In the genomic region with DNA sequence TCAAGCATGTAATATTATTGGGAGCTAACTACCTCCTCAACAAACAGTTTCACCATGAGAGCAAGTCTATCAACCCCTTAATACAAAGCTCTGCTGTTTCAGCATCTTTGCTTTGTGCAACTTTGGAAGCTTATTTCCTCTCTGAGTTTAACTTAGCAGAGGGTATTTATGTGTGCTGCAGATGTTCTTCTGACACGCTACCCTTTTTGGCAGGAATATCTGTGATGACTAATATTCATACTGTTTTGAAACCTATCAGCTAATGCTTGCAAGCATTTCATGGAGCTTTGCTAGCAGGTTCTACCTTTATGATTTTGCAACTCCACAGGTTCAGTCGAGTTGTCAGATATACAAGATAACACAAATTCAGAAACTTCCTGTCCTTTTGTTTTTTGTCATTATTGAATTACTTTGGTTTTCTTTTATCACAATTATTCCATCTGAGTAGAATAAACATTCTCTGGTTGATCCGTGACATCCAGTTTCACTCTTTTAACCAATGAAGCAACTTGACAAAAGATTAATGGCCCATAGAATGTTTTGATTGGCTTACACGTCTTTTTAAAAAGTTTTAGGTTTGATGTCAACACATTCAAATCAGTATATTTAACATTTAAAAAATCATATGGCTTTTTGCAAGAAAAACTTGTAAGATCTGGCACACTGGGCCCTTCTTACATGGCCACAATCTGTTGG, we compare ENCODE assay signal across 8 cellular contexts. TPM values are rescaled to one million over a fixed set of nuclear protein-coding genes. Genes with fewer than 3 reads are reported as not detected.
A peak's percentile ranks its signal among the peaks of the same experiment; 100 is the strongest.
DNase-seq lines count a peak whose midpoint lies in the region; ATAC-seq and TF ChIP-seq lines count a peak whose summit lies in the region.

No MANE protein-coding gene starts in this region.

- ATAC-seq in HG03442 (IDR thresholded peaks at IDR 0.05; ENCODE audit: unreplicated experiment), result peak; percentile 59
- no peak for ATAC-seq in activated CD8-positive, alpha-beta T cell treated with anti-CD3 and anti-CD28 coated beads for 36 hours

- peaks cover 3% of the 10 kb centered on the region for H3K36me3 Mint-ChIP-seq in activated naive CD4-positive, alpha-beta T cell treated with anti-CD3 and anti-CD28 coated beads, Interleukin-2, amount 10 ng/mL, durations not matched to agents 7 days and 5 days
- H3K36me3 Mint-ChIP-seq in activated naive CD4-positive, alpha-beta T cell treated with anti-CD3 and anti-CD28 coated beads for 36 hours (ENCODE audit: low read depth), result no peaks in the 10 kb centered on the region
- peaks cover 7% of the 10 kb centered on the region for H3K36me3 Mint-ChIP-seq in dendritic cell treated with granulocyte-macrophage colony-stimulating factor and Interleukin-4, amounts not matched to agents 40 ng/mL and 50 ng/mL, for 4 days (ENCODE audit: low read depth)
- no peaks in the 10 kb centered on the region for H3K36me3 Mint-ChIP-seq in activated CD8-positive, alpha-beta T cell treated with anti-CD3 and anti-CD28 coated beads for 36 hours (ENCODE audit: low read depth)

- H3K4me1 Mint-ChIP-seq in activated naive CD4-positive, alpha-beta T cell treated with anti-CD3 and anti-CD28 coated beads, Interleukin-2, amount 10 ng/mL, durations not matched to agents 7 days and 5 days, result peaks cover 65% of the 10 kb centered on the region
- H3K4me1 Mint-ChIP-seq in activated naive CD4-positive, alpha-beta T cell treated with anti-CD3 and anti-CD28 coated beads for 36 hours (ENCODE audit: low read depth), result peaks cover 52% of the 10 kb centered on the region
- peaks cover 51% of the 10 kb centered on the region for H3K4me1 Mint-ChIP-seq in dendritic cell treated with granulocyte-macrophage colony-stimulating factor and Interleukin-4, amounts not matched to agents 40 ng/mL and 50 ng/mL, for 4 days (ENCODE audit: low read depth)
- peaks cover 43% of the 10 kb centered on the region for H3K4me1 Mint-ChIP-seq in activated CD8-positive, alpha-beta T cell treated with anti-CD3 and anti-CD28 coated beads for 36 hours (ENCODE audit: low read depth)

- CTCF ChIA-PET in activated naive CD4-positive, alpha-beta T cell treated with anti-CD3 and anti-CD28 coated beads, Interleukin-2, amount 10 ng/mL, durations not matched to agents 7 days and 5 days (lab: Charles Lee), result interaction anchor here (0.8 to 1.9 kb wide), 3 partner anchors 75 to 125 kb away, joined by 3 to 6 read pairs (median 3); a partner anchor contains a TSS
- CTCF ChIA-PET in activated naive CD4-positive, alpha-beta T cell treated with anti-CD3 and anti-CD28 coated beads for 36 hours (lab: Charles Lee), result no interaction called here
- CTCF ChIA-PET in activated CD8-positive, alpha-beta T cell treated with anti-CD3 and anti-CD28 coated beads for 36 hours (lab: Charles Lee), result interaction anchor here (1.2 to 1.3 kb wide), 2 partner anchors 125 to 166 kb away, joined by 3 read pairs; no protein-coding TSS in a partner anchor

- no peak for TF ChIP-seq CTCF in activated CD8-positive, alpha-beta T cell treated with anti-CD3 and anti-CD28 coated beads for 36 hours (IDR thresholded peaks at IDR 0.05)

- intact Hi-C loops in activated naive CD4-positive, alpha-beta T cell treated with anti-CD3 and anti-CD28 coated beads for 36 hours (cut with micrococcal nuclease), result loop anchor here (2.0 to 5.0 kb wide), 3 partner anchors 313 to 789 kb away; no protein-coding TSS in a partner anchor
- intact Hi-C loops in dendritic cell treated with granulocyte-macrophage colony-stimulating factor and Interleukin-4, amounts not matched to agents 40 ng/mL and 50 ng/mL, for 4 days (cut with micrococcal nuclease), result loop anchor here (5.0 kb wide), 2 partner anchors 43 to 73 kb away; no protein-coding TSS in a partner anchor
- intact Hi-C loops in activated CD8-positive, alpha-beta T cell treated with anti-CD3 and anti-CD28 coated beads for 36 hours (cut with micrococcal nuclease), result loop anchor here (5.0 kb wide), 2 partner anchors 73 to 313 kb away; no protein-coding TSS in a partner anchor

- peak overlapping the region; percentile 47 for H3K27ac Mint-ChIP-seq in activated naive CD4-positive, alpha-beta T cell treated with anti-CD3 and anti-CD28 coated beads, Interleukin-2, amount 10 ng/mL, durations not matched to agents 7 days and 5 days
- H3K27ac Mint-ChIP-seq in activated naive CD4-positive, alpha-beta T cell treated with anti-CD3 and anti-CD28 coated beads for 36 hours, result no peak overlapping the region
- H3K27ac Mint-ChIP-seq in dendritic cell treated with granulocyte-macrophage colony-stimulating factor and Interleukin-4, amounts not matched to agents 40 ng/mL and 50 ng/mL, for 4 days, result peak overlapping the region; percentile 85
- H3K27ac Mint-ChIP-seq in activated CD8-positive, alpha-beta T cell treated with anti-CD3 and anti-CD28 coated beads for 36 hours, result no peak overlapping the region

- H3K4me3 Mint-ChIP-seq in activated naive CD4-positive, alpha-beta T cell treated with anti-CD3 and anti-CD28 coated beads, Interleukin-2, amount 10 ng/mL, durations not matched to agents 7 days and 5 days, result no peak overlapping the region
- no peak overlapping the region for H3K4me3 Mint-ChIP-seq in activated naive CD4-positive, alpha-beta T cell treated with anti-CD3 and anti-CD28 coated beads for 36 hours
- H3K4me3 Mint-ChIP-seq in dendritic cell treated with granulocyte-macrophage colony-stimulating factor and Interleukin-4, amounts not matched to agents 40 ng/mL and 50 ng/mL, for 4 days, result no peak overlapping the region
- no peak overlapping the region for H3K4me3 Mint-ChIP-seq in activated CD8-positive, alpha-beta T cell treated with anti-CD3 and anti-CD28 coated beads for 36 hours

- POLR2A ChIA-PET in activated CD8-positive, alpha-beta T cell treated with anti-CD3 and anti-CD28 coated beads for 36 hours (lab: Charles Lee), result interaction anchor here (2.2 kb wide), 1 partner anchor 122 kb away, joined by 9 read pairs; a partner anchor contains a TSS

- no peak for DNase-seq in activated naive CD4-positive, alpha-beta T cell treated with anti-CD3 and anti-CD28 coated beads, Interleukin-2, amount 10 ng/mL, durations not matched to agents 7 days and 5 days
- no peak for DNase-seq in activated naive CD4-positive, alpha-beta T cell treated with anti-CD3 and anti-CD28 coated beads for 36 hours
- peak; percentile 50 for DNase-seq in smooth muscle cell of the brain vasculature (ENCODE audit: low read depth, low spot score)
- no peak for DNase-seq in effector CD8-positive, alpha-beta T cell (lab: John Stamatoyannopoulos, UW)
- DNase-seq in activated CD4-positive, alpha-beta T cell treated with anti-CD3 and anti-CD28 coated beads, Interleukin-2, amount 50 U/mL, for 1 hour, result no peak
- no peak for DNase-seq in activated CD8-positive, alpha-beta T cell treated with anti-CD3 and anti-CD28 coated beads for 36 hours

- no peaks in the 10 kb centered on the region for H3K27me3 Mint-ChIP-seq in activated naive CD4-positive, alpha-beta T cell treated with anti-CD3 and anti-CD28 coated beads, Interleukin-2, amount 10 ng/mL, durations not matched to agents 7 days and 5 days
- H3K27me3 Mint-ChIP-seq in activated naive CD4-positive, alpha-beta T cell treated with anti-CD3 and anti-CD28 coated beads for 36 hours (ENCODE audit: low read depth), result no peaks in the 10 kb centered on the region
- H3K27me3 Mint-ChIP-seq in dendritic cell treated with granulocyte-macrophage colony-stimulating factor and Interleukin-4, amounts not matched to agents 40 ng/mL and 50 ng/mL, for 4 days, result no peaks in the 10 kb centered on the region
- H3K27me3 Mint-ChIP-seq in activated CD8-positive, alpha-beta T cell treated with anti-CD3 and anti-CD28 coated beads for 36 hours, result peaks cover 2% of the 10 kb centered on the region

- no peaks in the 10 kb centered on the region for H3K9me3 Mint-ChIP-seq in activated naive CD4-positive, alpha-beta T cell treated with anti-CD3 and anti-CD28 coated beads, Interleukin-2, amount 10 ng/mL, durations not matched to agents 7 days and 5 days
- no peaks in the 10 kb centered on the region for H3K9me3 Mint-ChIP-seq in activated naive CD4-positive, alpha-beta T cell treated with anti-CD3 and anti-CD28 coated beads for 36 hours
- H3K9me3 Mint-ChIP-seq in dendritic cell treated with granulocyte-macrophage colony-stimulating factor and Interleukin-4, amounts not matched to agents 40 ng/mL and 50 ng/mL, for 4 days, result no peaks in the 10 kb centered on the region
- H3K9me3 Mint-ChIP-seq in activated CD8-positive, alpha-beta T cell treated with anti-CD3 and anti-CD28 coated beads for 36 hours, result no peaks in the 10 kb centered on the region

RNA-seq across cellular contexts. Expression of a gene that starts 1.7 kb away (rescaled TPM):
- total RNA-seq in activated naive CD4-positive, alpha-beta T cell treated with anti-CD3 and anti-CD28 coated beads for 36 hours, result under 1 TPM; 0.33 to 0.49 TPM
- 1 to 10 TPM; 1.9 to 2.2 TPM for total RNA-seq in activated CD8-positive, alpha-beta T cell treated with anti-CD3 and anti-CD28 coated beads for 36 hours

Comparison
In these comparisons a context has a peak if more than half of its experiments do, and no peak if none do; other contexts are left out.
1. H3K27ac Mint-ChIP-seq: peak in activated naive CD4-positive, alpha-beta T cell treated with anti-CD3 and anti-CD28 coated beads, Interleukin-2, amount 10 ng/mL, durations not matched to agents 7 days and 5 days (single experiment) and dendritic cell treated with granulocyte-macrophage colony-stimulating factor and Interleukin-4, amounts not matched to agents 40 ng/mL and 50 ng/mL, for 4 days (single experiment); none in activated naive CD4-positive, alpha-beta T cell treated with anti-CD3 and anti-CD28 coated beads for 36 hours (single experiment) and activated CD8-positive, alpha-beta T cell treated with anti-CD3 and anti-CD28 coated beads for 36 hours (single experiment).